Comparison of ENCODE assay signal across 1 cellular context in the genomic region with DNA sequence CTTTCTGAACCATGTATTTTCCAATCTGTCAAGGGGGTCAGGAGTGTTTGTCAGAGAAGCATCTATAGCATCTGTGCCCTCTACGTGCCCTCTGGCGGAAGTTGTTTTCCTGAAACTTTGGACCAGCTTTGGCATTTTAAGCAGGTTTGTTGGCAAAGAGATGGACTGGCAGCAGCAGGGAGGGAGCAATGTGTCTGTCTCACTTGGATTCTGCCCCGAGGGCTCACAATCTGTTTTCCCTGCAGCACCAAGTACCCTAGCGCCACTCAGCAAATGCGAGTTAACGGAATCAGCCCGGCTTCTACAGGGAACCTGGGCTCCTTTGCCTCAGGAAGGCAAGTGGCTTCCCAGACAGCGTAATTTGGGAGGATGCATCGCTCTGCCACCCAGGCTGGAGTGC.
TF ChIP-seq lines count a peak whose summit lies in the region.

No MANE protein-coding gene starts in this region.

TF ChIP-seq in WTC11, 78 proteins besides CTCF, POLR2A, EP300 and RAD21 (continued from another document):
- TF ChIP-seq, protein P1, sequence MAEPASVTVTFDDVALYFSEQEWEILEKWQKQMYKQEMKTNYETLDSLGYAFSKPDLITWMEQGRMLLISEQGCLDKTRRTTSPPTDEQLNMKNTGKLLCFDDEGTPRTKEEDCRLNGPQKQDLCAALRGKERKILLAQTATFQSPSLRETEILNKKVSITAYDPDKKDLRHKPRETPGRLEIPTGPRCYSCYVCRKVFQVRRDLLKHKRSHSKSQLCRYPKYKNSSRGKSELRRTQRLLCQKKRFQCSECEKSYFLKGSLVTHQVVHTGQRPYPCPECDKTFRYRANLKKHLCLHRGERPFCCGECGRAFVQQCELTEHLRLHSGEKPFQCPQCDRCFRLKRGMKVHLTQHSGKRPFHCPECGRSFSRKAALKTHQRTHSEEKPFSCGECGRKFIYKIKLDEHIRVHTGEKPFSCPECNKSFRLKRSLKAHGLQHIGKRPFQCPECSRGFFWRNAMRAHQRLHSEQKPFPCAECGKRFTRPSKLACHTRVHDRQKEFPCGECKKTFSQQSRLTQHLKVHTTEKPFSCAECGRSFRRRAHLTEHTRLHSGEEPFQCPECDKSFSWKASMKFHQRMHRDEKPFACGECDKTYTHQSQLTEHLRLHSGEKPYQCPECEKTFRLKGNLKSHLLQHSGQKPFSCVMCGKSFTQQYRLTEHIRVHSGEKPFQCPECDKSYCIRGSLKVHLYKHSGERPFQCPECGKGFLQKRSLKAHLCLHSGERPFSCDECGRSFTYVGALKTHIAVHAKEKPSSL (CRISPR knock-in tag; conservative IDR thresholded peaks at IDR 0.05): no peak
- TF ChIP-seq, protein P2, sequence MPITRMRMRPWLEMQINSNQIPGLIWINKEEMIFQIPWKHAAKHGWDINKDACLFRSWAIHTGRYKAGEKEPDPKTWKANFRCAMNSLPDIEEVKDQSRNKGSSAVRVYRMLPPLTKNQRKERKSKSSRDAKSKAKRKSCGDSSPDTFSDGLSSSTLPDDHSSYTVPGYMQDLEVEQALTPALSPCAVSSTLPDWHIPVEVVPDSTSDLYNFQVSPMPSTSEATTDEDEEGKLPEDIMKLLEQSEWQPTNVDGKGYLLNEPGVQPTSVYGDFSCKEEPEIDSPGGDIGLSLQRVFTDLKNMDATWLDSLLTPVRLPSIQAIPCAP (CRISPR knock-in tag; IDR thresholded peaks at IDR 0.05): no peak
- TF ChIP-seq, protein P3, sequence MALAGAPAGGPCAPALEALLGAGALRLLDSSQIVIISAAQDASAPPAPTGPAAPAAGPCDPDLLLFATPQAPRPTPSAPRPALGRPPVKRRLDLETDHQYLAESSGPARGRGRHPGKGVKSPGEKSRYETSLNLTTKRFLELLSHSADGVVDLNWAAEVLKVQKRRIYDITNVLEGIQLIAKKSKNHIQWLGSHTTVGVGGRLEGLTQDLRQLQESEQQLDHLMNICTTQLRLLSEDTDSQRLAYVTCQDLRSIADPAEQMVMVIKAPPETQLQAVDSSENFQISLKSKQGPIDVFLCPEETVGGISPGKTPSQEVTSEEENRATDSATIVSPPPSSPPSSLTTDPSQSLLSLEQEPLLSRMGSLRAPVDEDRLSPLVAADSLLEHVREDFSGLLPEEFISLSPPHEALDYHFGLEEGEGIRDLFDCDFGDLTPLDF (CRISPR knock-in tag; IDR thresholded peaks at IDR 0.05): no peak
- TF ChIP-seq TCF7 (CRISPR knock-in tag; IDR thresholded peaks at IDR 0.05; ENCODE audit: low read depth) (no peak), TEAD4 (CRISPR knock-in tag; IDR thresholded peaks at IDR 0.05) (no peak), SMAD3 (CRISPR knock-in tag; IDR thresholded peaks at IDR 0.05; ENCODE audit: borderline replicate concordance) (no peak), CREM (CRISPR knock-in tag; IDR thresholded peaks at IDR 0.05) (no peak), TEAD1 (CRISPR knock-in tag; IDR thresholded peaks at IDR 0.05) (no peak)
- TF ChIP-seq, protein P4, sequence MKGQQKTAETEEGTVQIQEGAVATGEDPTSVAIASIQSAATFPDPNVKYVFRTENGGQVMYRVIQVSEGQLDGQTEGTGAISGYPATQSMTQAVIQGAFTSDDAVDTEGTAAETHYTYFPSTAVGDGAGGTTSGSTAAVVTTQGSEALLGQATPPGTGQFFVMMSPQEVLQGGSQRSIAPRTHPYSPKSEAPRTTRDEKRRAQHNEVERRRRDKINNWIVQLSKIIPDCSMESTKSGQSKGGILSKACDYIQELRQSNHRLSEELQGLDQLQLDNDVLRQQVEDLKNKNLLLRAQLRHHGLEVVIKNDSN (CRISPR knock-in tag; IDR thresholded peaks at IDR 0.05): no peak
- TF ChIP-seq, protein P5, sequence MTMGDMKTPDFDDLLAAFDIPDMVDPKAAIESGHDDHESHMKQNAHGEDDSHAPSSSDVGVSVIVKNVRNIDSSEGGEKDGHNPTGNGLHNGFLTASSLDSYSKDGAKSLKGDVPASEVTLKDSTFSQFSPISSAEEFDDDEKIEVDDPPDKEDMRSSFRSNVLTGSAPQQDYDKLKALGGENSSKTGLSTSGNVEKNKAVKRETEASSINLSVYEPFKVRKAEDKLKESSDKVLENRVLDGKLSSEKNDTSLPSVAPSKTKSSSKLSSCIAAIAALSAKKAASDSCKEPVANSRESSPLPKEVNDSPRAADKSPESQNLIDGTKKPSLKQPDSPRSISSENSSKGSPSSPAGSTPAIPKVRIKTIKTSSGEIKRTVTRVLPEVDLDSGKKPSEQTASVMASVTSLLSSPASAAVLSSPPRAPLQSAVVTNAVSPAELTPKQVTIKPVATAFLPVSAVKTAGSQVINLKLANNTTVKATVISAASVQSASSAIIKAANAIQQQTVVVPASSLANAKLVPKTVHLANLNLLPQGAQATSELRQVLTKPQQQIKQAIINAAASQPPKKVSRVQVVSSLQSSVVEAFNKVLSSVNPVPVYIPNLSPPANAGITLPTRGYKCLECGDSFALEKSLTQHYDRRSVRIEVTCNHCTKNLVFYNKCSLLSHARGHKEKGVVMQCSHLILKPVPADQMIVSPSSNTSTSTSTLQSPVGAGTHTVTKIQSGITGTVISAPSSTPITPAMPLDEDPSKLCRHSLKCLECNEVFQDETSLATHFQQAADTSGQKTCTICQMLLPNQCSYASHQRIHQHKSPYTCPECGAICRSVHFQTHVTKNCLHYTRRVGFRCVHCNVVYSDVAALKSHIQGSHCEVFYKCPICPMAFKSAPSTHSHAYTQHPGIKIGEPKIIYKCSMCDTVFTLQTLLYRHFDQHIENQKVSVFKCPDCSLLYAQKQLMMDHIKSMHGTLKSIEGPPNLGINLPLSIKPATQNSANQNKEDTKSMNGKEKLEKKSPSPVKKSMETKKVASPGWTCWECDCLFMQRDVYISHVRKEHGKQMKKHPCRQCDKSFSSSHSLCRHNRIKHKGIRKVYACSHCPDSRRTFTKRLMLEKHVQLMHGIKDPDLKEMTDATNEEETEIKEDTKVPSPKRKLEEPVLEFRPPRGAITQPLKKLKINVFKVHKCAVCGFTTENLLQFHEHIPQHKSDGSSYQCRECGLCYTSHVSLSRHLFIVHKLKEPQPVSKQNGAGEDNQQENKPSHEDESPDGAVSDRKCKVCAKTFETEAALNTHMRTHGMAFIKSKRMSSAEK (CRISPR knock-in tag; IDR thresholded peaks at IDR 0.05; ENCODE audit: borderline replicate concordance): no peak
- TF ChIP-seq, protein P6, sequence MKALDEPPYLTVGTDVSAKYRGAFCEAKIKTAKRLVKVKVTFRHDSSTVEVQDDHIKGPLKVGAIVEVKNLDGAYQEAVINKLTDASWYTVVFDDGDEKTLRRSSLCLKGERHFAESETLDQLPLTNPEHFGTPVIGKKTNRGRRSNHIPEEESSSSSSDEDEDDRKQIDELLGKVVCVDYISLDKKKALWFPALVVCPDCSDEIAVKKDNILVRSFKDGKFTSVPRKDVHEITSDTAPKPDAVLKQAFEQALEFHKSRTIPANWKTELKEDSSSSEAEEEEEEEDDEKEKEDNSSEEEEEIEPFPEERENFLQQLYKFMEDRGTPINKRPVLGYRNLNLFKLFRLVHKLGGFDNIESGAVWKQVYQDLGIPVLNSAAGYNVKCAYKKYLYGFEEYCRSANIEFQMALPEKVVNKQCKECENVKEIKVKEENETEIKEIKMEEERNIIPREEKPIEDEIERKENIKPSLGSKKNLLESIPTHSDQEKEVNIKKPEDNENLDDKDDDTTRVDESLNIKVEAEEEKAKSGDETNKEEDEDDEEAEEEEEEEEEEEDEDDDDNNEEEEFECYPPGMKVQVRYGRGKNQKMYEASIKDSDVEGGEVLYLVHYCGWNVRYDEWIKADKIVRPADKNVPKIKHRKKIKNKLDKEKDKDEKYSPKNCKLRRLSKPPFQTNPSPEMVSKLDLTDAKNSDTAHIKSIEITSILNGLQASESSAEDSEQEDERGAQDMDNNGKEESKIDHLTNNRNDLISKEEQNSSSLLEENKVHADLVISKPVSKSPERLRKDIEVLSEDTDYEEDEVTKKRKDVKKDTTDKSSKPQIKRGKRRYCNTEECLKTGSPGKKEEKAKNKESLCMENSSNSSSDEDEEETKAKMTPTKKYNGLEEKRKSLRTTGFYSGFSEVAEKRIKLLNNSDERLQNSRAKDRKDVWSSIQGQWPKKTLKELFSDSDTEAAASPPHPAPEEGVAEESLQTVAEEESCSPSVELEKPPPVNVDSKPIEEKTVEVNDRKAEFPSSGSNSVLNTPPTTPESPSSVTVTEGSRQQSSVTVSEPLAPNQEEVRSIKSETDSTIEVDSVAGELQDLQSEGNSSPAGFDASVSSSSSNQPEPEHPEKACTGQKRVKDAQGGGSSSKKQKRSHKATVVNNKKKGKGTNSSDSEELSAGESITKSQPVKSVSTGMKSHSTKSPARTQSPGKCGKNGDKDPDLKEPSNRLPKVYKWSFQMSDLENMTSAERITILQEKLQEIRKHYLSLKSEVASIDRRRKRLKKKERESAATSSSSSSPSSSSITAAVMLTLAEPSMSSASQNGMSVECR (CRISPR knock-in tag; IDR thresholded peaks at IDR 0.05; ENCODE audit: borderline replicate concordance): no peak
